Comparison of ENCODE assay signal across 13 cellular contexts in the genomic region with DNA sequence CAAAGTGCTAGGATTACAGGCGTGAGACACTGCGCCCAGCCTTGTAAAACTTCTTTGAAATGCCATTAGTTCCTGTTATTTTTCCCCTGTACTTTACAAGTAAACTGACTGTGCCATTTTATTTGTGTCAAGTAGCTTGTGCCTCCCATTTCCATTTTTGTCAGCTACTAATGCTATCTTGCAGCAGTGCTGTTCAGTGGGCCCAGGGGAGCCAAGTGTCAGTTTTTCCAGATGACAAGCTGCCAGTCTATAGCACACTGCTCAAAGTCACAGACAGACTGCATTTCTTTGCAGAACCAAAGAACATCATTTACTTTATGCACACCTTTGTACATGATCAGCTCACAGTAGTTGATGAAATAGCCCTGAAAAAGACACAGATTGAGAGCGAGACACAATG.
"Had no signal": no experiment of that assay in that cellular context is flagged by ENCODE, and none has a peak within 500 bp of the region (broad histone marks: within the 10 kb centered on the region; RNA-seq: fewer than 3 reads in every experiment).

No MANE protein-coding gene starts in this region.

- H3K27me3 ChIP-seq: dorsolateral prefrontal cortex, right lobe of liver, transverse colon had no signal

- DNase-seq: activated CD4-positive, CD25-positive, alpha-beta regulatory T cell; activated CD8-positive, alpha-beta memory T cell treated with anti-CD3 and anti-CD28 coated beads, Interleukin-2, amount 10 ng/mL, durations not matched to agents 7 days and 5 days; activated effector memory CD4-positive, alpha-beta T cell treated with anti-CD3 and anti-CD28 coated beads, Interleukin-2, amount 50 U/mL, for 16 hours; activated T-cell treated with anti-CD3 and anti-CD28 coated beads, Interleukin-2, amount 50 U/mL, for 24 hours; amygdala; dorsolateral prefrontal cortex; natural killer cell; occipital lobe; right lobe of liver; transverse colon had no signal

- H3K9me3 ChIP-seq: prostate gland, right lobe of liver, transverse colon had no signal

- H3K27ac ChIP-seq: dorsolateral prefrontal cortex, prostate gland, right lobe of liver, transverse colon had no signal

- H3K4me1 ChIP-seq: prostate gland, right lobe of liver, transverse colon had no signal

- H3K36me3 ChIP-seq: prostate gland, right lobe of liver, transverse colon had no signal

- ATAC-seq: activated CD8-positive, alpha-beta memory T cell treated with anti-CD3 and anti-CD28 coated beads, Interleukin-2, amount 10 ng/mL, durations not matched to agents 7 days and 5 days; esophagus mucosa; natural killer cell; right lobe of liver; stimulated activated memory B cell treated with anti-CD40 and anti-IgM and Interleukin-4, amounts not matched to agents 10 μg/mL and 1 μg/mL and 100 μg/mL, for 72 hours had no signal

- H3K4me3 ChIP-seq: dorsolateral prefrontal cortex, prostate gland, right lobe of liver, transverse colon had no signal
